Comparison of ENCODE assay signal across 33 cellular contexts in genomic region chr19:57025491-57025890, GRCh38.
A peak's percentile ranks its signal among the peaks of the same experiment; 100 is the strongest.
DNase-seq lines count a peak whose midpoint lies in the region; ATAC-seq, FAIRE-seq and TF ChIP-seq lines count a peak whose summit lies in the region.
"Had no signal": no experiment of that assay in that cellular context is flagged by ENCODE, and none has a peak within 500 bp of the region (broad histone marks: within the 10 kb centered on the region; RNA-seq: fewer than 3 reads in every experiment).

No MANE protein-coding gene starts in this region.

- no peak overlapping the region for H3K27ac ChIP-seq in HepG2 (ENCODE audit: extremely low read length, insufficient read depth, low read length)
- no peak overlapping the region for H3K27ac ChIP-seq in right lobe of liver
- H3K27ac ChIP-seq: 22Rv1; A549; BLaER1; BLaER1 treated with 17β-estradiol and CSF1 and Interleukin-3, amounts not matched to agents 10 nM and 100 nM; C4-2B had no signal

- H3K36me3 ChIP-seq in HepG2 (replicated peaks in 1 of 2; ENCODE audit: control insufficient read depth in 1 of 2, insufficient read depth in 2 of 2, low read length in 2 of 2) (no peaks in the 10 kb centered on the region), right lobe of liver (no peaks in the 10 kb centered on the region)
- H3K36me3 ChIP-seq: BE2C; BLaER1; BLaER1 treated with 17β-estradiol and CSF1 and Interleukin-3, amounts not matched to agents 10 nM and 100 nM had no signal

- BruUV-seq in HepG2 (replicated peaks; lab: Mats Ljungman, UMichigan): no TSS peak

- CTCF ChIA-PET in HepG2 (lab: Yijun Ruan, JAX; ENCODE audit: low intra/inter-chr PET ratio, low total read pairs): no interaction called here

- no peak for TF ChIP-seq CTCF in HepG2 (CRISPR knock-in tag; IDR thresholded peaks at IDR 0.05)
- no peak for TF ChIP-seq CTCF in right lobe of liver (IDR thresholded peaks at IDR 0.05)

- no peak overlapping the region for H3K4me3 Mint-ChIP-seq in naive thymus-derived CD8-positive, alpha-beta T cell
- H3K4me3 Mint-ChIP-seq: B cell; CD14-positive monocyte; CD4-positive, alpha-beta T cell; CD4-positive, CD25-positive, alpha-beta regulatory T cell; CD8-positive, alpha-beta memory T cell; CD8-positive, alpha-beta T cell had no signal

- TF ChIP-seq EP300 in HepG2 (IDR thresholded peaks at IDR 0.05; ENCODE audit: low read depth in 2 of 2, low read length in 2 of 2) (no peak), HepG2 (CRISPR knock-in tag; IDR thresholded peaks at IDR 0.05; ENCODE audit: borderline replicate concordance) (no peak)

- POLR2A ChIA-PET in HepG2 (lab: Yijun Ruan, JAX): no interaction called here
- POLR2A ChIA-PET in naive thymus-derived CD8-positive, alpha-beta T cell (lab: Charles Lee): no interaction called here

- H2AFZ ChIP-seq in HepG2 (ENCODE audit: low read length): no peak overlapping the region

- in situ Hi-C loops in HepG2 (cut with HindIII; ENCODE audit: extremely low pct_ligation_motif_present, low pct_unique_long_range_greater_than_20kb): no loop called here

- no peak for TF ChIP-seq RAD21 in HepG2 (CRISPR knock-in tag; IDR thresholded peaks at IDR 0.05)

- peaks cover 12% of the 10 kb centered on the region; the same call in 1 of the 2 replicates for H3K9me3 ChIP-seq in HepG2 (ENCODE audit: low read length)
- H3K9me3 ChIP-seq in right lobe of liver: no peaks in the 10 kb centered on the region
- H3K9me3 ChIP-seq: BE2C, BLaER1 had no signal

- H3K9me3 Mint-ChIP-seq in naive thymus-derived CD8-positive, alpha-beta T cell: peaks cover 31 to 87% (median 57%) of the 10 kb centered on the region in 9 donors

- H3K27me3 Mint-ChIP-seq in naive thymus-derived CD8-positive, alpha-beta T cell: peaks cover 0 to 13% (median 0%) of the 10 kb centered on the region in 5 donors
- H3K27me3 Mint-ChIP-seq: B cell; CD4-positive, alpha-beta T cell; CD4-positive, CD25-positive, alpha-beta regulatory T cell had no signal

- peaks cover 0 to 48% (median 2%) of the 10 kb centered on the region in 3 donors for H3K36me3 Mint-ChIP-seq in naive thymus-derived CD8-positive, alpha-beta T cell
- H3K36me3 Mint-ChIP-seq: CD14-positive monocyte; CD4-positive, alpha-beta memory T cell; CD4-positive, CD25-positive, alpha-beta regulatory T cell; CD8-positive, alpha-beta T cell had no signal

- peaks cover 50% of the 10 kb centered on the region for H3K4me1 ChIP-seq in HepG2 (ENCODE audit: insufficient read depth, low read length)
- H3K4me1 ChIP-seq in right lobe of liver: no peaks in the 10 kb centered on the region
- H3K4me1 ChIP-seq: A549; BE2C; BLaER1; BLaER1 treated with 17β-estradiol and CSF1 and Interleukin-3, amounts not matched to agents 10 nM and 100 nM; Caco-2 had no signal

- H3K4me2 ChIP-seq in HepG2 (ENCODE audit: low read depth, low read length): no peak overlapping the region
- H3K4me2 ChIP-seq: A549; BLaER1; BLaER1 treated with 17β-estradiol and CSF1 and Interleukin-3, amounts not matched to agents 10 nM and 100 nM had no signal

- H3K27me3 ChIP-seq in HepG2 (ENCODE audit: control insufficient read depth in 1 of 2, insufficient read depth in 2 of 2, low read length in 2 of 2) (no peaks in the 10 kb centered on the region; a peak in 1 of 5 replicates), right lobe of liver (no peaks in the 10 kb centered on the region)
- H3K27me3 ChIP-seq: BE2C; BLaER1; BLaER1 treated with 17β-estradiol and CSF1 and Interleukin-3, amounts not matched to agents 10 nM and 100 nM had no signal

- FAIRE-seq in HepG2 (lab: Jason Lieb, UNC): no peak
- FAIRE-seq: A204.1, A549, D721Med had no signal

- H3K79me2 ChIP-seq in HepG2 (ENCODE audit: insufficient read depth, low read length): no peaks in the 10 kb centered on the region

- TF ChIP-seq POLR2A in HepG2 (IDR thresholded peaks at IDR 0.05; ENCODE audit: insufficient read depth in 1 of 2, low read depth in 2 of 2, low read length in 2 of 2): no peak
- no peak for TF ChIP-seq POLR2A in right lobe of liver (IDR thresholded peaks at IDR 0.05)

- no peaks in the 10 kb centered on the region for H4K20me1 ChIP-seq in HepG2 (ENCODE audit: insufficient read depth, low read length)
- H4K20me1 ChIP-seq: BLaER1; BLaER1 treated with 17β-estradiol and CSF1 and Interleukin-3, amounts not matched to agents 10 nM and 100 nM had no signal

- H3K27ac Mint-ChIP-seq in naive thymus-derived CD8-positive, alpha-beta T cell: no peak overlapping the region
- H3K27ac Mint-ChIP-seq: B cell; CD14-positive monocyte; CD4-positive, alpha-beta memory T cell; CD4-positive, alpha-beta T cell; CD4-positive, CD25-positive, alpha-beta regulatory T cell; CD8-positive, alpha-beta memory T cell; CD8-positive, alpha-beta T cell had no signal

- no peak for ATAC-seq in HepG2
- no peak for ATAC-seq in right lobe of liver
- ATAC-seq in naive thymus-derived CD8-positive, alpha-beta T cell: no peak
- ATAC-seq: A549; CD8-positive, alpha-beta T cell had no signal

- intact Hi-C loops in HepG2 (cut with micrococcal nuclease; ENCODE audit: unreplicated experiment) (no loop called here), right lobe of liver (cut with DNase I) (no loop called here)

- DNase-seq in HepG2 (ENCODE audit: low spot score) (no peak), right lobe of liver (no peak), mesenteric fat pad (ENCODE audit: low spot score) (peak; percentile 22)
- no peak for DNase-seq in naive thymus-derived CD8-positive, alpha-beta T cell
- DNase-seq: 8988T; ACHN; AML-193; BE2C; C1 segment of cervical spinal cord; Caco-2; Calu3; CD4-positive, alpha-beta memory T cell; CD4-positive, alpha-beta T cell; CD4-positive, CD25-positive, alpha-beta regulatory T cell; CD8-positive, alpha-beta memory T cell; CD8-positive, alpha-beta T cell; COR-L47; DMS 273 treated with DMSO at 0.1 percent for 48 hours; DMS153; DMS53; DMS79; DMS79 treated with DMSO at 0.1 percent for 48 hours; DND-41; EL had no signal

- H3K9ac ChIP-seq in HepG2 (ENCODE audit: insufficient read depth, low read depth, low read length): no peak overlapping the region
- H3K9ac ChIP-seq: BLaER1; BLaER1 treated with 17β-estradiol and CSF1 and Interleukin-3, amounts not matched to agents 10 nM and 100 nM had no signal

- H3K4me3 ChIP-seq in HepG2 (replicated peaks in 1 of 3; ENCODE audit: insufficient read depth in 1 of 3, low read depth in 2 of 3, low read length in 3 of 3) (no peak overlapping the region), right lobe of liver (no peak overlapping the region)
- H3K4me3 ChIP-seq: A549; BLaER1; BLaER1 treated with 17β-estradiol and CSF1 and Interleukin-3, amounts not matched to agents 10 nM and 100 nM had no signal

- WGBS in HepG2 (ENCODE audit: low lambda C conversion rate): 80% methylated on average over 4 of the region's 4 CpGs
- 74% methylated on average over 3 of the region's 4 CpGs for WGBS in right lobe of liver (ENCODE audit: insufficient coverage, low coverage, low lambda C conversion rate, missing lambda C conversion rate)

- no peaks in the 10 kb centered on the region for H3K4me1 Mint-ChIP-seq in naive thymus-derived CD8-positive, alpha-beta T cell
- H3K4me1 Mint-ChIP-seq: B cell; CD14-positive monocyte; CD4-positive, alpha-beta memory T cell; CD4-positive, CD25-positive, alpha-beta regulatory T cell; CD8-positive, alpha-beta memory T cell had no signal

TF ChIP-seq in HepG2, 621 proteins besides CTCF, POLR2A, EP300 and RAD21:
- TF ChIP-seq EED (CRISPR knock-in tag; IDR thresholded peaks at IDR 0.05) (no peak), ZNF670 (CRISPR knock-in tag; IDR thresholded peaks at IDR 0.05; ENCODE audit: borderline replicate concordance) (no peak), ZNF850 (CRISPR knock-in tag; conservative IDR thresholded peaks at IDR 0.05) (peak; percentile 99), MAZ (IDR thresholded peaks at IDR 0.05; ENCODE audit: borderline replicate concordance, low read depth, low read length) (no peak), MAZ (CRISPR knock-in tag; IDR thresholded peaks at IDR 0.05; ENCODE audit: low read depth) (no peak), CEBPG (CRISPR knock-in tag; IDR thresholded peaks at IDR 0.05) (no peak), SIN3A (IDR thresholded peaks at IDR 0.05; ENCODE audit: borderline replicate concordance, low read depth, low read length) (no peak), CCDC6 (CRISPR knock-in tag; IDR thresholded peaks at IDR 0.05) (no peak), PRMT3 (CRISPR knock-in tag; IDR thresholded peaks at IDR 0.05; ENCODE audit: borderline replicate concordance, low read depth) (no peak)
